In genomic region chr6:99491159-99491558, GRCh38 we compare ENCODE assay signal across 18 cellular contexts.
"Had no signal": no experiment of that assay in that cellular context is flagged by ENCODE, and none has a peak within 500 bp of the region (broad histone marks: within the 10 kb centered on the region; RNA-seq: fewer than 3 reads in every experiment).

No MANE protein-coding gene starts in this region.

- H3K27ac ChIP-seq: cardiac muscle cell, foreskin keratinocyte, neural progenitor cell, suprapubic skin had no signal

- H3K27me3 ChIP-seq: cardiac muscle cell, foreskin keratinocyte, neural progenitor cell, suprapubic skin, transverse colon had no signal

- ATAC-seq: activated CD8-positive, alpha-beta memory T cell treated with anti-CD3 and anti-CD28 coated beads, Interleukin-2, amount 10 ng/mL, durations not matched to agents 7 days and 5 days; stimulated activated naive CD8-positive, alpha-beta T cell treated with anti-CD3 and anti-CD28 coated beads, Interleukin-15, amount 100 ng/mL, for 72 hours had no signal

- H3K36me3 ChIP-seq: neural progenitor cell, transverse colon had no signal

- H3K4me3 Mint-ChIP-seq: activated CD4-positive, alpha-beta memory T cell treated with anti-CD3 and anti-CD28 coated beads, Interleukin-2, amount 10 ng/mL, durations not matched to agents 7 days and 5 days; activated CD8-positive, alpha-beta memory T cell treated with anti-CD3 and anti-CD28 coated beads, Interleukin-2, amount 10 ng/mL, durations not matched to agents 7 days and 5 days; activated naive CD8-positive, alpha-beta T cell treated with anti-CD3 and anti-CD28 coated beads, Interleukin-2, amount 10 ng/mL, durations not matched to agents 7 days and 5 days; naive thymus-derived CD4-positive, alpha-beta T cell; neural progenitor cell; stimulated activated naive CD8-positive, alpha-beta T cell treated with anti-CD3 and anti-CD28 coated beads, Interleukin-15, amount 100 ng/mL, for 72 hours had no signal

- DNase-seq: activated CD4-positive, alpha-beta memory T cell treated with anti-CD3 and anti-CD28 coated beads, Interleukin-2, amount 10 ng/mL, durations not matched to agents 7 days and 5 days; activated CD4-positive, alpha-beta T cell treated with anti-CD3 and anti-CD28 coated beads for 48 hours; activated CD4-positive, CD25-positive, alpha-beta regulatory T cell; activated CD8-positive, alpha-beta memory T cell treated with anti-CD3 and anti-CD28 coated beads, Interleukin-2, amount 10 ng/mL, durations not matched to agents 7 days and 5 days; activated naive CD4-positive, alpha-beta T cell treated with Interleukin-2 at 50 U/mL for 16 hours; activated naive CD8-positive, alpha-beta T cell treated with anti-CD3 and anti-CD28 coated beads, Interleukin-2, amount 10 ng/mL, durations not matched to agents 7 days and 5 days; amygdala; foreskin keratinocyte; hypothalamus; islet precursor cell; stimulated activated CD4-positive, alpha-beta T cell treated with anti-CD3 and anti-CD28 coated beads, Interleukin-2, amount 100 ng/mL, for 24 hours; stimulated activated naive CD8-positive, alpha-beta T cell treated with anti-CD3 and anti-CD28 coated beads, Interleukin-15, amount 100 ng/mL, for 72 hours had no signal

- H3K4me3 ChIP-seq: cardiac muscle cell, neural progenitor cell, suprapubic skin, transverse colon had no signal

- H3K27ac Mint-ChIP-seq: activated CD4-positive, alpha-beta memory T cell treated with anti-CD3 and anti-CD28 coated beads, Interleukin-2, amount 10 ng/mL, durations not matched to agents 7 days and 5 days; activated CD8-positive, alpha-beta memory T cell treated with anti-CD3 and anti-CD28 coated beads, Interleukin-2, amount 10 ng/mL, durations not matched to agents 7 days and 5 days; activated naive CD8-positive, alpha-beta T cell treated with anti-CD3 and anti-CD28 coated beads, Interleukin-2, amount 10 ng/mL, durations not matched to agents 7 days and 5 days; neural progenitor cell; progenitor cell of endocrine pancreas had no signal

- H3K4me1 Mint-ChIP-seq: neural progenitor cell had no signal

- H3K9me3 ChIP-seq: suprapubic skin, transverse colon had no signal

- H3K4me1 ChIP-seq: foreskin keratinocyte, neural progenitor cell, suprapubic skin had no signal

- H3K27me3 Mint-ChIP-seq: activated CD4-positive, alpha-beta memory T cell treated with anti-CD3 and anti-CD28 coated beads, Interleukin-2, amount 10 ng/mL, durations not matched to agents 7 days and 5 days; activated CD8-positive, alpha-beta memory T cell treated with anti-CD3 and anti-CD28 coated beads, Interleukin-2, amount 10 ng/mL, durations not matched to agents 7 days and 5 days; activated naive CD8-positive, alpha-beta T cell treated with anti-CD3 and anti-CD28 coated beads, Interleukin-2, amount 10 ng/mL, durations not matched to agents 7 days and 5 days; naive thymus-derived CD4-positive, alpha-beta T cell; progenitor cell of endocrine pancreas; stimulated activated naive CD8-positive, alpha-beta T cell treated with anti-CD3 and anti-CD28 coated beads, Interleukin-15, amount 100 ng/mL, for 72 hours had no signal

- H3K9me3 Mint-ChIP-seq: activated CD4-positive, alpha-beta memory T cell treated with anti-CD3 and anti-CD28 coated beads, Interleukin-2, amount 10 ng/mL, durations not matched to agents 7 days and 5 days; activated naive CD8-positive, alpha-beta T cell treated with anti-CD3 and anti-CD28 coated beads, Interleukin-2, amount 10 ng/mL, durations not matched to agents 7 days and 5 days; naive thymus-derived CD4-positive, alpha-beta T cell; neural progenitor cell; stimulated activated naive CD8-positive, alpha-beta T cell treated with anti-CD3 and anti-CD28 coated beads, Interleukin-15, amount 100 ng/mL, for 72 hours had no signal
